ENCODE assay signal across 1 cellular context in the genomic region with DNA sequence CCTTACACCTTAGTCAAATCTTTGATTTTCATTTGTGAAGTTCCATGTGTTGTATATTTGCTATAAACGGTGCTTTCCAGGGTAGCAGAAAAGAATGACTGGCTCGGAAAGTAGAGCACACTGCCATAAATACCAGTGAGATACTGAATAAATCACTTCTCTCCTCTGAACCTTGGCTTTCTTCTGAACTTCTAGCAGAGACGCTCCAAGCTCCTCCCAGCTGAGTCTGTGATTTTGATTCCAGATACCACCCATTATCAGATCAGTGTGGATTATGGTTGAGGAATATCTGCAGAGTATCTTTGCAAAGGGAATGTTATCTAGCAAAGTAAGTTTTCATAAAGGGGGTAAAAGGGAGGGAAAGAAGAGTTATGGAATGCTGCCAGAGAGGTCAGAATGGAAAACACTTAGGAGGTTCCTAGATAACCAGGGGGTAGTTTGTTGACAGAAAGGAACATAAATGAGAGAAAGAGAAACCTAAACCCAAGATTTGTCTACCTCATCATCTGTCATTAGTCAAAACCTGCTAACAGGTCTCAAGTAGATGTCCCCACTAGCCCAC.
TF ChIP-seq lines count a peak whose summit lies in the region.

No MANE protein-coding gene starts in this region.

TF ChIP-seq in SK-N-SH treated with all-trans-retinoic acid at 6 μM for 48 hours, 23 proteins besides CTCF, POLR2A, EP300 and RAD21 (continued from another document):
- TF ChIP-seq, protein P1, sequence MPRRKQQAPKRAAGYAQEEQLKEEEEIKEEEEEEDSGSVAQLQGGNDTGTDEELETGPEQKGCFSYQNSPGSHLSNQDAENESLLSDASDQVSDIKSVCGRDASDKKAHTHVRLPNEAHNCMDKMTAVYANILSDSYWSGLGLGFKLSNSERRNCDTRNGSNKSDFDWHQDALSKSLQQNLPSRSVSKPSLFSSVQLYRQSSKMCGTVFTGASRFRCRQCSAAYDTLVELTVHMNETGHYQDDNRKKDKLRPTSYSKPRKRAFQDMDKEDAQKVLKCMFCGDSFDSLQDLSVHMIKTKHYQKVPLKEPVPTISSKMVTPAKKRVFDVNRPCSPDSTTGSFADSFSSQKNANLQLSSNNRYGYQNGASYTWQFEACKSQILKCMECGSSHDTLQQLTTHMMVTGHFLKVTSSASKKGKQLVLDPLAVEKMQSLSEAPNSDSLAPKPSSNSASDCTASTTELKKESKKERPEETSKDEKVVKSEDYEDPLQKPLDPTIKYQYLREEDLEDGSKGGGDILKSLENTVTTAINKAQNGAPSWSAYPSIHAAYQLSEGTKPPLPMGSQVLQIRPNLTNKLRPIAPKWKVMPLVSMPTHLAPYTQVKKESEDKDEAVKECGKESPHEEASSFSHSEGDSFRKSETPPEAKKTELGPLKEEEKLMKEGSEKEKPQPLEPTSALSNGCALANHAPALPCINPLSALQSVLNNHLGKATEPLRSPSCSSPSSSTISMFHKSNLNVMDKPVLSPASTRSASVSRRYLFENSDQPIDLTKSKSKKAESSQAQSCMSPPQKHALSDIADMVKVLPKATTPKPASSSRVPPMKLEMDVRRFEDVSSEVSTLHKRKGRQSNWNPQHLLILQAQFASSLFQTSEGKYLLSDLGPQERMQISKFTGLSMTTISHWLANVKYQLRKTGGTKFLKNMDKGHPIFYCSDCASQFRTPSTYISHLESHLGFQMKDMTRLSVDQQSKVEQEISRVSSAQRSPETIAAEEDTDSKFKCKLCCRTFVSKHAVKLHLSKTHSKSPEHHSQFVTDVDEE (CRISPR knock-in tag; IDR thresholded peaks at IDR 0.05) = no peak
- TF ChIP-seq OSR1 (CRISPR knock-in tag; IDR thresholded peaks at IDR 0.05) (no peak), ZFP30 (CRISPR knock-in tag; IDR thresholded peaks at IDR 0.05) (no peak)
